Comparison of ENCODE assay signal across 1 cellular context in the genomic region with DNA sequence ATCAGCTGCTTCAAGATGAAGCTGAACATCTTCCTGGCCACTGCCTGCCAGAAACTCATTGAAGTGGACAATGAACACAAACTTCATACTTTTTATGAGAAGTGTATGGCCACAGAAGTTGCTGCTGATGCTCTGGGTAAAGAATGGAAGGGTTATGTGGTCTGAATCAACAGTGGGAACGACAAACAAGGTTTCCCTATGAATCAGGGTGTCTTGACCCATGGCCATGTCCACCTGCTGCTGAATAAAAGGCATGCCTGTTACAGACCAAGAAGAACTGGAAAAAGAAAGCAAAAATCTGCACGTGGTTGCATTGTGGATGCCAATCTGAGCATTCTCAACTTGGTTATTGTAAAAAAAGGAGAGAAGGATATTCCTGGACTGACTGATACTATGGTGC.
TF ChIP-seq lines count a peak whose summit lies in the region.

No MANE protein-coding gene starts in this region.

TF ChIP-seq in K562, 482 proteins besides CTCF, POLR2A, EP300 and RAD21:
- TF ChIP-seq ILK (tag; IDR thresholded peaks at IDR 0.05; ENCODE audit: borderline replicate concordance, low read depth) (no peak), MGA (IDR thresholded peaks at IDR 0.05) (peak; percentile 20; the same call in 1 of the 2 replicates)
